ENCODE assay signal across 8 cellular contexts in genomic region chr4:139734875-139735380, GRCh38.
A peak's percentile ranks its signal among the peaks of the same experiment; 100 is the strongest.
DNase-seq lines count a peak whose midpoint lies in the region; ATAC-seq and TF ChIP-seq lines count a peak whose summit lies in the region.

No MANE protein-coding gene starts in this region.

- intact Hi-C loops in dorsolateral prefrontal cortex (cut with DNase I) (loop anchor here (2.0 to 10.0 kb wide), 8 partner anchors 250 to 880 kb away; partner anchors contain the start of gene MAML3 (in 1 of the 2)), left lung (cut with DNase I) (loop anchor here in 1 of 2 donors (5.0 kb wide), 1 partner anchor 417 kb away; the partner anchor contains the start of gene MAML3)

- peaks cover 11 to 52% of the 10 kb centered on the region in 2 donors for H3K4me1 ChIP-seq in left lung

- peak overlapping the region in 58 of 59 donors; percentile 13 to 92 (median 86) for H3K27ac ChIP-seq in dorsolateral prefrontal cortex
- H3K27ac ChIP-seq in left lung: peak overlapping the region; percentile 86 to 87

- TF ChIP-seq CTCF in GM12873 (IDR thresholded peaks at IDR 0.05; ENCODE audit: insufficient read depth, low read depth, low read length, missing control alignments): peak; percentile 46
- TF ChIP-seq CTCF in dorsolateral prefrontal cortex (IDR thresholded peaks at IDR 0.05 in 54 of 56, conservative IDR thresholded peaks at IDR 0.05 in 2 of 56; ENCODE audit: low read depth in 1 of 56, partially characterized antibody in 56 of 56): peak; percentile 41 to 95 (median 87)
- TF ChIP-seq CTCF in left lung (IDR thresholded peaks at IDR 0.05): peak; percentile 79

- H3K27me3 ChIP-seq in dorsolateral prefrontal cortex (no peaks in the 10 kb centered on the region), left lung (peaks cover 0 to 12% of the 10 kb centered on the region in 2 donors)

- no peaks in the 10 kb centered on the region for H3K36me3 ChIP-seq in left lung

- no peaks in the 10 kb centered on the region for H3K9me3 ChIP-seq in left lung

- H3K4me3 ChIP-seq in dorsolateral prefrontal cortex: peak overlapping the region; percentile 44 to 81 (median 64)
- peak overlapping the region; percentile 31 to 45 for H3K4me3 ChIP-seq in left lung

- ATAC-seq in HG03135 (IDR thresholded peaks at IDR 0.05; ENCODE audit: unreplicated experiment): peak; percentile 78
- peak; percentile 99 for ATAC-seq in left lung
- ATAC-seq in HG03095 (IDR thresholded peaks at IDR 0.05; ENCODE audit: unreplicated experiment): no peak

- DNase-seq in NCI-H446 treated with DMSO at 0.1 percent for 48 hours (lab: John Stamatoyannopoulos, UW) (peak; percentile 97), dorsolateral prefrontal cortex (peak; percentile 78 to 96 (median 88)), left lung (peak; percentile 89 to 96)
- peak; percentile 60 to 70 for DNase-seq in activated CD4-positive, alpha-beta T cell treated with anti-CD3 and anti-CD28 coated beads, Interleukin-2, amount 50 U/mL, for 48 hours
- DNase-seq in stimulated activated CD4-positive, alpha-beta T cell treated with anti-CD3 and anti-CD28 coated beads, Interleukin-2, amount 100 ng/mL, for 4 hours (ENCODE audit: low read depth): peak; percentile 43

Comparison
In these comparisons a context has a peak if more than half of its experiments do, and no peak if none do; other contexts are left out.
1. DNase-seq: peak in every context shown above with its lines; median percentile 97 in NCI-H446 treated with DMSO at 0.1 percent for 48 hours; 92 in left lung; 88 in dorsolateral prefrontal cortex; 65 in activated CD4-positive, alpha-beta T cell treated with anti-CD3 and anti-CD28 coated beads, Interleukin-2, amount 50 U/mL, for 48 hours; 43 in stimulated activated CD4-positive, alpha-beta T cell treated with anti-CD3 and anti-CD28 coated beads, Interleukin-2, amount 100 ng/mL, for 4 hours.